19 cellular contexts compared by ENCODE assay signal in the genomic region with DNA sequence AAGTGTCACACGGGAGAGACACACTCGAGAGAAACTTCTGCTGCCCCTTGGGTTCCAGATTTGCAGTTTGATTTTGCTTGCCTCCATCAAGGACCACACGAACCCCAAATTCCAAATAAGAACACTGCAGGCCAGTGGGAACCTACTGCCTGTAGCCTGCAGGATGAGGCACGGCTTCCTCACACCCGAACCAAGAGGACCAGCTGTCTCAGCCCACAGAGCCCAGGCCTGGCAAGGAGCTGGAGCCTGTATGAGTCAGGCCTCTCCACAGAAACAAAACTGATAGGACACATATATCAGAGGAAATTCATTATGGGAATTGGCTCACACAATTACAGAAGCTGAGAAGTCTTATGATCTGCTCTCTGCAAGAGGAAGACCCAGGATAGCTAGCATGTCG.
DNase-seq lines count a peak whose midpoint lies in the region; ATAC-seq, FAIRE-seq and TF ChIP-seq lines count a peak whose summit lies in the region.
"Had no signal": no experiment of that assay in that cellular context is flagged by ENCODE, and none has a peak within 500 bp of the region (broad histone marks: within the 10 kb centered on the region; RNA-seq: fewer than 3 reads in every experiment).

No MANE protein-coding gene starts in this region.

- no peak overlapping the region for H3K4me3 ChIP-seq in MG63
- no peak overlapping the region for H3K4me3 ChIP-seq in fibroblast of pulmonary artery (replicated peaks; ENCODE audit: low read depth, low read length)
- H3K4me3 ChIP-seq: A549, BLaER1, GM23248 had no signal

- no peaks in the 10 kb centered on the region for H3K9me3 ChIP-seq in MG63
- H3K9me3 ChIP-seq: A549, BLaER1 had no signal

- FAIRE-seq in H54 (lab: Jason Lieb, UNC) = no peak
- FAIRE-seq: A549, G401.6 had no signal

- no peak for TF ChIP-seq POLR2A in H54 (IDR thresholded peaks at IDR 0.05; ENCODE audit: low read depth, low read length)

- ATAC-seq in omental fat pad (ENCODE audit: low FRiP score) = peak; percentile 56
- ATAC-seq: A549, PC-3, SK-N-SH treated with all-trans-retinoic acid at 6 μM for 48 hours had no signal

- H3K27me3 ChIP-seq in MG63 = no peaks in the 10 kb centered on the region
- H3K27me3 ChIP-seq: BLaER1 had no signal

- H3K36me3 ChIP-seq in MG63 = no peaks in the 10 kb centered on the region
- H3K36me3 ChIP-seq: BLaER1 had no signal

- TF ChIP-seq CTCF in fibroblast of pulmonary artery (IDR thresholded peaks at IDR 0.05; ENCODE audit: low read length, missing control alignments) (no peak), omental fat pad (IDR thresholded peaks at IDR 0.05) (no peak)

- peak; percentile 75 for DNase-seq in Daoy (ENCODE audit: low read depth)
- peak; percentile 48 for DNase-seq in MG63
- DNase-seq in fibroblast of pulmonary artery (ENCODE audit: low read depth) = peak; percentile 1
- no peak for DNase-seq in omental fat pad (ENCODE audit: low spot score)
- no peak for DNase-seq in H54 (ENCODE audit: insufficient read length, low spot score)
- DNase-seq in DMS114 treated with DMSO at 0.1 percent for 48 hours (lab: John Stamatoyannopoulos, UW; ENCODE audit: unreplicated experiment) = no peak
- no peak for DNase-seq in OCI-M1 (lab: John Stamatoyannopoulos, UW)
- DNase-seq: CD4-positive, alpha-beta memory T cell; GM23248; NCI-H1105 treated with DMSO at 0.1 percent for 48 hours; NCI-H1694; NCI-H510A; PC-3; RPMI8226; SIG-M5 had no signal

Comparison
In these comparisons a context has a peak if more than half of its experiments do, and no peak if none do; other contexts are left out.
1. DNase-seq: peak in Daoy (single experiment), MG63 (single experiment) and fibroblast of pulmonary artery (single experiment); none in omental fat pad (single experiment), H54 (single experiment), DMS114 treated with DMSO at 0.1 percent for 48 hours (single experiment) and OCI-M1 (single experiment).